ENCODE assay signal across 8 cellular contexts in the genomic region with DNA sequence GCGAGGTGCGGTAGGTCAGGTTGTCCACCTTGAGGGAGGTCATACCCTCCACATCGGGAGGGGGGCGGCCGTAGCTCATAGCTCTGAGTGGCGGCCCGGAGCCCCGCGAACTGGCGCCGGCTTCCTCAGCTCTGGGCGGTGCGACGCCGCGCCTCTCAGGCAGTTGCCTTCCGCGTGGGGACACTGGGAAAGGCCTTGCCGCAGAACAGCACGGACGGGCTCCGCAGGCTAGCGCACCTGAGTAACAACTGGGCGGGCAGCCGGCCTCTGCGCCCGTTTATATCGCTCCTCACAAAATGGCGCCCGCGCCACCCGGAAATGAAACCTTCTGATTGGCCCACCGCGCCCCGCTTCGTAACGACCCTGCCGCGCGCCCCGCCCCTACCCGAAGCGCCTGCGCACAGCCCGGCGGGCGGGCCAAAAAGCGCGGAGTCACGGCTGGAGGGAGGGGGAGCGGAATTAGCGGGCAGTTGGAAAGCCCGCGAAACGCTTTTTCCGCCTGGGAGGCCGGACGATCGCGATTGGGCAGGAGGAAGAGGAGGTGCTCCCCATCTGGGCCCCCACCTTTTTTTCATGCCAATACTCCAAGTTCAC. TPM values are rescaled to one million over a fixed set of nuclear protein-coding genes. Genes with fewer than 3 reads are reported as not detected.
DNase-seq lines count a peak whose midpoint lies in the region; ATAC-seq and TF ChIP-seq lines count a peak whose summit lies in the region.

A gene with protein sequence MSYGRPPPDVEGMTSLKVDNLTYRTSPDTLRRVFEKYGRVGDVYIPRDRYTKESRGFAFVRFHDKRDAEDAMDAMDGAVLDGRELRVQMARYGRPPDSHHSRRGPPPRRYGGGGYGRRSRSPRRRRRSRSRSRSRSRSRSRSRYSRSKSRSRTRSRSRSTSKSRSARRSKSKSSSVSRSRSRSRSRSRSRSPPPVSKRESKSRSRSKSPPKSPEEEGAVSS (minus strand): TSS at position 250 of the 594 bp plus-strand sequence. CDS start 171 bp downstream, at position 79.

- H3K27ac Mint-ChIP-seq in activated B cell treated with CpG ODN at 0.5 μM for 24 hours: peak within 1 kb of the TSS; percentile 96
- peak within 1 kb of the TSS; percentile 99 to 100 (median 99) for H3K27ac Mint-ChIP-seq in immature natural killer cell

- intact Hi-C loops in activated B cell treated with CpG ODN at 0.5 μM for 24 hours (cut with micrococcal nuclease): loop anchor here (1.0 to 5.0 kb wide), 8 partner anchors 11 to 1330 kb away; a partner anchor contains a TSS
- intact Hi-C loops in spleen (cut with DNase I; ENCODE audit: low total_unique reads): no loop called here

- 0 to 2% (median 1%) methylated on average over 17 to 60 of the region's 60 CpGs; no CpG with 5 or more reads in 1 of the 5 donors for WGBS in spleen, 5 donors

- peaks cover 50 to 71% (median 62%) of the 10 kb centered on the region in 6 donors for H3K4me1 ChIP-seq in spleen

- no peaks in the 10 kb centered on the region for H3K27me3 Mint-ChIP-seq in activated B cell treated with CpG ODN at 0.5 μM for 24 hours
- H3K27me3 Mint-ChIP-seq in immature natural killer cell (ENCODE audit: low read depth in 3 of 3): peaks cover 21 to 36% (median 30%) of the 10 kb centered on the region in 3 donors

- DNase-seq in AG08395 (ENCODE audit: low spot score) (peak; percentile 99), NCI-H345 (lab: John Stamatoyannopoulos, UW) (peak; percentile 100), activated B cell treated with CpG ODN at 0.5 μM for 24 hours (peak; percentile 99), caudate nucleus (lab: John Stamatoyannopoulos, UW) (peak; percentile 65 to 100 (median 97)), immature natural killer cell (peak; percentile 100), spleen (peak; percentile 99)

- ATAC-seq in HG03196 (IDR thresholded peaks at IDR 0.05; ENCODE audit: unreplicated experiment) (peak; percentile 69), activated B cell treated with CpG ODN at 0.5 μM for 24 hours (ENCODE audit: low read depth) (peak; percentile 74)

- H3K36me3 Mint-ChIP-seq in activated B cell treated with CpG ODN at 0.5 μM for 24 hours (ENCODE audit: low read depth) (peaks cover 66% of the 10 kb centered on the region), immature natural killer cell (peaks cover 21 to 40% (median 26%) of the 10 kb centered on the region in 3 donors)

- peak within 1 kb of the TSS; percentile 97 for H3K4me3 Mint-ChIP-seq in activated B cell treated with CpG ODN at 0.5 μM for 24 hours
- peak within 1 kb of the TSS; percentile 93 to 98 (median 95) for H3K4me3 Mint-ChIP-seq in immature natural killer cell

- TF ChIP-seq POLR2A in GM18951 (IDR thresholded peaks at IDR 0.05; ENCODE audit: extremely low read depth, insufficient read depth, insufficient read length): peak; percentile 100
- peak; percentile 98 to 100 (median 99) for TF ChIP-seq POLR2A in spleen (IDR thresholded peaks at IDR 0.05)

- POLR2A ChIA-PET in activated B cell treated with CpG ODN at 0.5 μM for 24 hours (lab: Charles Lee): interaction anchor here (0.6 to 6.2 kb wide), 16 partner anchors 10 to 1270 kb away, joined by 3 to 218 read pairs (median 4); a partner anchor contains a TSS

- H3K4me3 ChIP-seq in spleen: peak within 1 kb of the TSS; percentile 81 to 99 (median 92)

- in situ Hi-C loops in GM18951 (cut with MboI; ENCODE audit: low sequenced_read_pairs, unreplicated experiment): no loop called here

- CTCF ChIA-PET in activated B cell treated with CpG ODN at 0.5 μM for 24 hours (lab: Charles Lee): no interaction called here

- TF ChIP-seq CTCF in activated B cell treated with CpG ODN at 0.5 μM for 24 hours (IDR thresholded peaks at IDR 0.05) (no peak), spleen (IDR thresholded peaks at IDR 0.05 in 8 of 11, conservative IDR thresholded peaks at IDR 0.05 in 3 of 11) (peak in 4 of 11 experiments; percentile 6 to 26 (median 12))

- no peaks in the 10 kb centered on the region for H3K9me3 ChIP-seq in spleen

- H3K27ac ChIP-seq in caudate nucleus (ENCODE audit: low read depth, low read length): peak within 1 kb of the TSS; percentile 100
- H3K27ac ChIP-seq in spleen: peak within 1 kb of the TSS; percentile 89 to 100 (median 98)

- H3K4me1 Mint-ChIP-seq in activated B cell treated with CpG ODN at 0.5 μM for 24 hours (peaks cover 50% of the 10 kb centered on the region), immature natural killer cell (peaks cover 49 to 60% of the 10 kb centered on the region in 2 donors)

- H3K9me3 Mint-ChIP-seq in activated B cell treated with CpG ODN at 0.5 μM for 24 hours (no peaks in the 10 kb centered on the region), immature natural killer cell (no peaks in the 10 kb centered on the region)

- peaks cover 0 to 55% (median 38%) of the 10 kb centered on the region in 6 donors for H3K36me3 ChIP-seq in spleen

- H3K27me3 ChIP-seq in spleen (replicated peaks in 1 of 7): no peaks in the 10 kb centered on the region

RNA-seq across cellular contexts. Expression of the gene that starts here (rescaled TPM):
- 335 and 367 TPM in 2 replicates for total RNA-seq in activated B cell treated with CpG ODN at 0.5 μM for 24 hours
- 100 to 1,000 TPM in 2 of 3 donors, 10 to 100 TPM in 1; 100.0 to 134 (median 125) TPM for polyA plus RNA-seq in immature natural killer cell
- total RNA-seq in spleen: 100 to 1,000 TPM; 181 to 239 (median 202) TPM
- polyA plus RNA-seq in spleen: 100 to 1,000 TPM; 159 to 189 (median 161) TPM

Comparison
In these comparisons a context has a peak if more than half of its experiments do, and no peak if none do; other contexts are left out.
1. Peak in every context shown above with its lines: DNase-seq, ATAC-seq, H3K4me3 ChIP-seq and H3K27ac ChIP-seq.